ENCODE assay signal across 10 cellular contexts in genomic region chr14:99246536-99247083, GRCh38. TPM values are rescaled to one million over a fixed set of nuclear protein-coding genes. Genes with fewer than 3 reads are reported as not detected.
DNase-seq lines count a peak whose midpoint lies in the region; ATAC-seq and TF ChIP-seq lines count a peak whose summit lies in the region.
"Had no signal": no experiment of that assay in that cellular context is flagged by ENCODE, and none has a peak within 500 bp of the region (broad histone marks: within the 10 kb centered on the region; RNA-seq: fewer than 3 reads in every experiment).

No MANE protein-coding gene starts in this region.

- no peak for TF ChIP-seq EP300 in upper lobe of left lung (IDR thresholded peaks at IDR 0.05)

- H3K4me1 ChIP-seq in mesodermal cell (ENCODE audit: control insufficient read depth, insufficient read depth, low read length, poor library complexity, severe bottlenecking) (peaks cover 6% of the 10 kb centered on the region), upper lobe of left lung (peaks cover 0 to 21% (median 10%) of the 10 kb centered on the region in 4 donors)

- H3K4me3 ChIP-seq in mesodermal cell (ENCODE audit: extremely low read depth, insufficient read depth, low read length, poor library complexity, severe bottlenecking) (peak overlapping the region; percentile 50), upper lobe of left lung (peak overlapping the region in 2 of 4 donors; percentile 19 to 34), brain microvascular endothelial cell (ENCODE audit: low read depth, low read length) (no peak overlapping the region)

- H3K27me3 ChIP-seq in upper lobe of left lung (peaks cover 0 to 25% (median 9%) of the 10 kb centered on the region in 4 donors), brain microvascular endothelial cell (replicated peaks) (peaks cover 28% of the 10 kb centered on the region)

- DNase-seq in activated naive CD4-positive, alpha-beta T cell treated with Interleukin-2 at 50 U/mL for 16 hours, result peak; percentile 49
- no peak for DNase-seq in activated naive CD4-positive, alpha-beta T cell treated with anti-CD3 and anti-CD28 coated beads, Interleukin-2, amount 50 U/mL, for 16 hours
- DNase-seq in central memory CD4-positive, alpha-beta T cell, result peak; percentile 68
- DNase-seq in upper lobe of left lung (peak in 1 of 2 donors; percentile 32), brain microvascular endothelial cell (no peak), Kasumi-1 (lab: John Stamatoyannopoulos, UW) (no peak)
- DNase-seq: left cardiac atrium, NCI-H446 treated with DMSO at 0.1 percent for 48 hours had no signal

- TF ChIP-seq POLR2A in upper lobe of left lung (IDR thresholded peaks at IDR 0.05), result no peak

- ATAC-seq in upper lobe of left lung (ENCODE audit: low FRiP score in 2 of 2) (no peak), GM21515 (IDR thresholded peaks at IDR 0.05; ENCODE audit: unreplicated experiment) (no peak)
- ATAC-seq: left cardiac atrium had no signal

- no peak for TF ChIP-seq CTCF in upper lobe of left lung (IDR thresholded peaks at IDR 0.05)
- no peak for TF ChIP-seq CTCF in brain microvascular endothelial cell (IDR thresholded peaks at IDR 0.05; ENCODE audit: low read depth, low read length, missing control alignments)

- H3K36me3 ChIP-seq in mesodermal cell (ENCODE audit: control insufficient read depth, insufficient read depth, low read length) (no peaks in the 10 kb centered on the region), upper lobe of left lung (no peaks in the 10 kb centered on the region), brain microvascular endothelial cell (replicated peaks) (no peaks in the 10 kb centered on the region)

- in situ Hi-C loops in brain microvascular endothelial cell (cut with HindIII; ENCODE audit: low pct_ligation_motif_present, low sequenced_read_pairs), result no loop called here

- 3 to 6% methylated on average over 33 to 37 of the region's 39 CpGs for WGBS in mesodermal cell (ENCODE audit: insufficient coverage in 2 of 2), 2 experiments
- 10% methylated on average over 23 to 27 of the region's 39 CpGs for WGBS in upper lobe of left lung, 2 donors

- H3K27ac ChIP-seq in mesodermal cell (ENCODE audit: low read depth, low read length, severe bottlenecking) (no peak overlapping the region), upper lobe of left lung (peak overlapping the region in 3 of 4 donors; percentile 6 to 67 (median 60)), brain microvascular endothelial cell (no peak overlapping the region)

- H3K9me3 ChIP-seq in mesodermal cell (ENCODE audit: control insufficient read depth, low read length) (no peaks in the 10 kb centered on the region), upper lobe of left lung (no peaks in the 10 kb centered on the region)

RNA-seq across cellular contexts. Expression of gene BCL11B, which starts 25.4 kb away (rescaled TPM):
- polyA plus RNA-seq in mesodermal cell (2013, experiment 1 of 2), result 0.37 TPM
- 0.35 TPM for polyA plus RNA-seq in mesodermal cell (2013, experiment 2 of 2)
- 1 to 10 TPM; 1.1 to 4.5 (median 2.2) TPM for total RNA-seq in upper lobe of left lung

Comparison
In these comparisons a context has a peak if more than half of its experiments do, and no peak if none do; other contexts are left out.
1. DNase-seq: peak in activated naive CD4-positive, alpha-beta T cell treated with Interleukin-2 at 50 U/mL for 16 hours (single experiment) and central memory CD4-positive, alpha-beta T cell (single experiment); none in activated naive CD4-positive, alpha-beta T cell treated with anti-CD3 and anti-CD28 coated beads, Interleukin-2, amount 50 U/mL, for 16 hours (single experiment), brain microvascular endothelial cell (single experiment) and Kasumi-1 (0 of 2).
2. H3K27ac ChIP-seq: peak in upper lobe of left lung (3 of 4); none in mesodermal cell (single experiment) and brain microvascular endothelial cell (single experiment).